Comparison of ENCODE assay signal across 1 cellular context in the genomic region with DNA sequence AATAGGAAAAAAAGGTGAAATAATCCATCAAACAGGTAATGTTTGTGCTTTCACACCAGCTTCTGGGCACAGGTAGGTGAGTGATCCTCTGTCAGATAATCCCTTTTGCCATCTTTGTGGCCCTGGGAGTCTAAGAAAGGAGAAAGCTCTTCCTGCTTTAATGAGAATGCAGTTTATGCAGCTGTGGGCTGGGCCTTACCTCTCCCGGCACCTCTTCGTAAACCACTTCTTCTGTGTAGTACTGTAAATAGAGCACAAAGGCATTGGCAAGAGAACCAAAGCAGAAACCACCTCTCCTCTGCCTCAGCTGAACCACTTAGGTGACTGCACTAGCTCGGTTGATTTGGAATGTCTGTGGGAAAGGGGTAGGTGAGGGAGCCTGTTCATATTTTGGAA.
TF ChIP-seq lines count a peak whose summit lies in the region.

No MANE protein-coding gene starts in this region.

TF ChIP-seq in GM23338, 12 proteins besides CTCF, POLR2A, EP300 and RAD21 (continued from another document):
- TF ChIP-seq, protein P1, sequence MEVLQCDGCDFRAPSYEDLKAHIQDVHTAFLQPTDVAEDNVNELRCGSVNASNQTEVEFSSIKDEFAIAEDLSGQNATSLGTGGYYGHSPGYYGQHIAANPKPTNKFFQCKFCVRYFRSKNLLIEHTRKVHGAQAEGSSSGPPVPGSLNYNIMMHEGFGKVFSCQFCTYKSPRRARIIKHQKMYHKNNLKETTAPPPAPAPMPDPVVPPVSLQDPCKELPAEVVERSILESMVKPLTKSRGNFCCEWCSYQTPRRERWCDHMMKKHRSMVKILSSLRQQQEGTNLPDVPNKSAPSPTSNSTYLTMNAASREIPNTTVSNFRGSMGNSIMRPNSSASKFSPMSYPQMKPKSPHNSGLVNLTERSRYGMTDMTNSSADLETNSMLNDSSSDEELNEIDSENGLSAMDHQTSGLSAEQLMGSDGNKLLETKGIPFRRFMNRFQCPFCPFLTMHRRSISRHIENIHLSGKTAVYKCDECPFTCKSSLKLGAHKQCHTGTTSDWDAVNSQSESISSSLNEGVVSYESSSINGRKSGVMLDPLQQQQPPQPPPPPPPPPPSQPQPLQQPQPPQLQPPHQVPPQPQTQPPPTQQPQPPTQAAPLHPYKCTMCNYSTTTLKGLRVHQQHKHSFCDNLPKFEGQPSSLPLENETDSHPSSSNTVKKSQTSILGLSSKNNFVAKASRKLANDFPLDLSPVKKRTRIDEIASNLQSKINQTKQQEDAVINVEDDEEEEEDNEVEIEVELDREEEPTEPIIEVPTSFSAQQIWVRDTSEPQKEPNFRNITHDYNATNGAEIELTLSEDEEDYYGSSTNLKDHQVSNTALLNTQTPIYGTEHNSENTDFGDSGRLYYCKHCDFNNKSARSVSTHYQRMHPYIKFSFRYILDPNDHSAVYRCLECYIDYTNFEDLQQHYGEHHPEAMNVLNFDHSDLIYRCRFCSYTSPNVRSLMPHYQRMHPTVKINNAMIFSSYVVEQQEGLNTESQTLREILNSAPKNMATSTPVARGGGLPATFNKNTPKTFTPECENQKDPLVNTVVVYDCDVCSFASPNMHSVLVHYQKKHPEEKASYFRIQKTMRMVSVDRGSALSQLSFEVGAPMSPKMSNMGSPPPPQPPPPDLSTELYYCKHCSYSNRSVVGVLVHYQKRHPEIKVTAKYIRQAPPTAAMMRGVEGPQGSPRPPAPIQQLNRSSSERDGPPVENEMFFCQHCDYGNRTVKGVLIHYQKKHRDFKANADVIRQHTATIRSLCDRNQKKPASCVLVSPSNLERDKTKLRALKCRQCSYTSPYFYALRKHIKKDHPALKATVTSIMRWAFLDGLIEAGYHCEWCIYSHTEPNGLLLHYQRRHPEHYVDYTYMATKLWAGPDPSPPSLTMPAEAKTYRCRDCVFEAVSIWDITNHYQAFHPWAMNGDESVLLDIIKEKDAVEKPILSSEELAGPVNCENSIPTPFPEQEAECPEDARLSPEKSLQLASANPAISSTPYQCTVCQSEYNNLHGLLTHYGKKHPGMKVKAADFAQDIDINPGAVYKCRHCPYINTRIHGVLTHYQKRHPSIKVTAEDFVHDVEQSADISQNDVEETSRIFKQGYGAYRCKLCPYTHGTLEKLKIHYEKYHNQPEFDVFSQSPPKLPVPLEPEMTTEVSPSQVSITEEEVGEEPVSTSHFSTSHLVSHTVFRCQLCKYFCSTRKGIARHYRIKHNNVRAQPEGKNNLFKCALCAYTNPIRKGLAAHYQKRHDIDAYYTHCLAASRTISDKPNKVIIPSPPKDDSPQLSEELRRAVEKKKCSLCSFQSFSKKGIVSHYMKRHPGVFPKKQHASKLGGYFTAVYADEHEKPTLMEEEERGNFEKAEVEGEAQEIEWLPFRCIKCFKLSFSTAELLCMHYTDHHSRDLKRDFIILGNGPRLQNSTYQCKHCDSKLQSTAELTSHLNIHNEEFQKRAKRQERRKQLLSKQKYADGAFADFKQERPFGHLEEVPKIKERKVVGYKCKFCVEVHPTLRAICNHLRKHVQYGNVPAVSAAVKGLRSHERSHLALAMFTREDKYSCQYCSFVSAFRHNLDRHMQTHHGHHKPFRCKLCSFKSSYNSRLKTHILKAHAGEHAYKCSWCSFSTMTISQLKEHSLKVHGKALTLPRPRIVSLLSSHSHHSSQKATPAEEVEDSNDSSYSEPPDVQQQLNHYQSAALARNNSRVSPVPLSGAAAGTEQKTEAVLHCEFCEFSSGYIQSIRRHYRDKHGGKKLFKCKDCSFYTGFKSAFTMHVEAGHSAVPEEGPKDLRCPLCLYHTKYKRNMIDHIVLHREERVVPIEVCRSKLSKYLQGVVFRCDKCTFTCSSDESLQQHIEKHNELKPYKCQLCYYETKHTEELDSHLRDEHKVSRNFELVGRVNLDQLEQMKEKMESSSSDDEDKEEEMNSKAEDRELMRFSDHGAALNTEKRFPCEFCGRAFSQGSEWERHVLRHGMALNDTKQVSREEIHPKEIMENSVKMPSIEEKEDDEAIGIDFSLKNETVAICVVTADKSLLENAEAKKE (CRISPR knock-in tag; IDR thresholded peaks at IDR 0.05), result no peak
- TF ChIP-seq ZNF114 (CRISPR knock-in tag; IDR thresholded peaks at IDR 0.05) (no peak), CREB1 (CRISPR knock-in tag; IDR thresholded peaks at IDR 0.05; ENCODE audit: low read depth) (no peak), POLR2AphosphoS5 (IDR thresholded peaks at IDR 0.05; ENCODE audit: low read depth) (no peak), JUNB (IDR thresholded peaks at IDR 0.05; ENCODE audit: unreplicated experiment) (no peak), NANOG (IDR thresholded peaks at IDR 0.05; ENCODE audit: borderline replicate concordance) (no peak), EZH2phosphoT487 (IDR thresholded peaks at IDR 0.05; ENCODE audit: unreplicated experiment) (no peak)
